ENCODE assay signal across 8 cellular contexts in genomic region chr3:52897130-52898109, GRCh38. TPM values are rescaled to one million over a fixed set of nuclear protein-coding genes. Genes with fewer than 3 reads are reported as not detected.
DNase-seq lines count a peak whose midpoint lies in the region; ATAC-seq and TF ChIP-seq lines count a peak whose summit lies in the region.

STIMATE (minus strand) TSS chr3:52897548; CDS start chr3:52897450, 98 bp downstream.

- H3K4me1 Mint-ChIP-seq in neural progenitor cell: peaks cover 13% of the 10 kb centered on the region

- H3K27ac Mint-ChIP-seq in neural progenitor cell: peak within 1 kb of the TSS; percentile 74

- peaks cover 3% of the 10 kb centered on the region for H3K36me3 Mint-ChIP-seq in neural progenitor cell

- peaks cover 6% of the 10 kb centered on the region for H3K27me3 Mint-ChIP-seq in neural progenitor cell (ENCODE audit: insufficient read depth, low read depth)

- H2AFZ ChIP-seq in neural progenitor cell (replicated peaks): peak within 1 kb of the TSS; percentile 83

- H3K4me3 Mint-ChIP-seq in neural progenitor cell: peak within 1 kb of the TSS; percentile 95

- peak within 1 kb of the TSS; percentile 93 for H3K4me2 ChIP-seq in neural progenitor cell

- H3K9me3 ChIP-seq in ES-I3 (ENCODE audit: control insufficient read depth, insufficient read depth, low read length): no peaks in the 10 kb centered on the region
- H3K9me3 ChIP-seq in neural progenitor cell (ENCODE audit: low read depth): no peaks in the 10 kb centered on the region
- H3K9me3 ChIP-seq in stomach smooth muscle (ENCODE audit: control insufficient read depth in 2 of 2, low read length in 2 of 2): no peaks in the 10 kb centered on the region

- H3K27ac ChIP-seq in foreskin keratinocyte: peak within 1 kb of the TSS; percentile 18
- H3K27ac ChIP-seq in neural progenitor cell: no peak within 1 kb of the TSS
- peak within 1 kb of the TSS; percentile 60 for H3K27ac ChIP-seq in stomach smooth muscle (ENCODE audit: low read length)

- no peaks in the 10 kb centered on the region for H3K4me1 ChIP-seq in ES-I3 (ENCODE audit: insufficient read depth, low read length)
- H3K4me1 ChIP-seq in foreskin keratinocyte: peaks cover 9% of the 10 kb centered on the region
- peaks cover 6% of the 10 kb centered on the region for H3K4me1 ChIP-seq in neural progenitor cell
- peaks cover 27% of the 10 kb centered on the region for H3K4me1 ChIP-seq in stomach smooth muscle (ENCODE audit: control insufficient read depth, insufficient read depth, low read length)

- H3K36me3 ChIP-seq in ES-I3 (ENCODE audit: insufficient read depth, low read length) (no peaks in the 10 kb centered on the region), neural progenitor cell (no peaks in the 10 kb centered on the region), stomach smooth muscle (ENCODE audit: control insufficient read depth in 2 of 2, insufficient read depth in 2 of 2, low read length in 2 of 2) (no peaks in the 10 kb centered on the region)

- H3K9me3 Mint-ChIP-seq in neural progenitor cell: no peaks in the 10 kb centered on the region

- H4K20me1 ChIP-seq in neural progenitor cell (ENCODE audit: low read depth): peaks cover 8% of the 10 kb centered on the region

- H3K27me3 ChIP-seq in foreskin keratinocyte (no peaks in the 10 kb centered on the region), neural progenitor cell (no peaks in the 10 kb centered on the region), stomach smooth muscle (ENCODE audit: control insufficient read depth in 1 of 2, insufficient read depth in 2 of 2, low read length in 2 of 2) (no peaks in the 10 kb centered on the region)

- H3K79me2 ChIP-seq in neural progenitor cell (ENCODE audit: low read depth): peaks cover 27% of the 10 kb centered on the region

- H3K9ac ChIP-seq in ES-I3 (ENCODE audit: low read depth, low read length) (peak within 1 kb of the TSS; percentile 49), neural progenitor cell (peak within 1 kb of the TSS; percentile 50), stomach smooth muscle (ENCODE audit: low read length in 2 of 2) (peak within 1 kb of the TSS; percentile 82 to 93)

- H3F3A ChIP-seq in neural progenitor cell (ENCODE audit: low read depth): peaks cover 8% of the 10 kb centered on the region

- peak; percentile 98 for ATAC-seq in foreskin keratinocyte

- H3K4me3 ChIP-seq in LNCaP clone FGC (ENCODE audit: low read depth, low read length) (peak within 1 kb of the TSS; percentile 82), neural progenitor cell (peak within 1 kb of the TSS; percentile 88), stomach smooth muscle (ENCODE audit: low read length in 2 of 2) (peak within 1 kb of the TSS; percentile 86 to 94)

- TF ChIP-seq CTCF in LNCaP clone FGC (IDR thresholded peaks at IDR 0.05; ENCODE audit: control insufficient read depth, extremely low read depth, insufficient read depth): no peak
- TF ChIP-seq CTCF in foreskin keratinocyte (conservative IDR thresholded peaks at IDR 0.05): peak; percentile 5
- no peak for TF ChIP-seq CTCF in neural progenitor cell (IDR thresholded peaks at IDR 0.05)

- DNase-seq in H4 (ENCODE audit: low spot score): peak; percentile 47
- DNase-seq in LNCaP clone FGC (ENCODE audit: low read depth): peak; percentile 57
- DNase-seq in SIG-M5 treated with dmso at 0.1 percent for 504 hours (lab: John Stamatoyannopoulos, UW; ENCODE audit: unreplicated experiment): peak; percentile 73
- peak; percentile 79 for DNase-seq in activated gamma-delta T cell treated with Interleukin-2 at 50 U/mL for 16 hours
- peak; percentile 38 to 61 for DNase-seq in foreskin keratinocyte
- peak; percentile 94 for DNase-seq in neural progenitor cell (ENCODE audit: low spot score)

RNA-seq across cellular contexts. Expression of gene STIMATE, which starts in this region (rescaled TPM):
- total RNA-seq in H4 (2014; rRNA removed; shearing (Covaris generic)): 4.0 and 5.0 TPM in 2 replicates
- 16.9 and 17.2 TPM in 2 replicates for total RNA-seq in foreskin keratinocyte
- polyA plus RNA-seq in foreskin keratinocyte: 13.5 and 16.3 TPM in 2 replicates
- 10.2 and 17.3 TPM in 2 replicates for total RNA-seq in neural progenitor cell (ENCODE audit: low replicate concordance)
